In genomic region chr5:139472410-139473030, GRCh38 we compare ENCODE assay signal across 1 cellular context.
TF ChIP-seq lines count a peak whose summit lies in the region.

No MANE protein-coding gene starts in this region.

TF ChIP-seq in H1, 55 proteins besides CTCF, POLR2A, EP300 and RAD21:
- TF ChIP-seq TAF7 (optimal IDR thresholded peaks at IDR 0.05; ENCODE audit: borderline replicate concordance, low read depth, low read length) (no peak), MAX (IDR thresholded peaks at IDR 0.05) (0 out of 2 replicates have a peak, but pooled peaks have one; percentile 39), E2F6 (IDR thresholded peaks at IDR 0.05) (peak; percentile 39; the same call in 1 of the 2 replicates), ATF3 (IDR thresholded peaks at IDR 0.05; ENCODE audit: insufficient read depth, low read depth, low read length) (no peak)
TF ChIP-seq in H1: peak in this region for 2.
